Comparison of ENCODE assay signal across 13 cellular contexts in genomic region chr9:91890662-91891061, GRCh38. TPM values are rescaled to one million over a fixed set of nuclear protein-coding genes. Genes with fewer than 3 reads are reported as not detected.
DNase-seq lines count a peak whose midpoint lies in the region; ATAC-seq and TF ChIP-seq lines count a peak whose summit lies in the region.
"Had no signal": no experiment of that assay in that cellular context is flagged by ENCODE, and none has a peak within 500 bp of the region (broad histone marks: within the 10 kb centered on the region; RNA-seq: fewer than 3 reads in every experiment).

No MANE protein-coding gene starts in this region.

- peaks cover 20% of the 10 kb centered on the region; the same call in 1 of the 2 replicates for H3K4me1 ChIP-seq in IMR-90 (ENCODE audit: control insufficient read depth, insufficient read depth, low read length)
- H3K4me1 ChIP-seq in stomach smooth muscle (ENCODE audit: control insufficient read depth, insufficient read depth, low read length) = peaks cover 60% of the 10 kb centered on the region
- H3K4me1 ChIP-seq in osteoblast (ENCODE audit: insufficient read depth, low read length) = peaks cover 12% of the 10 kb centered on the region

- peaks cover 3% of the 10 kb centered on the region; the same call in 1 of the 2 replicates for H3K9me1 ChIP-seq in IMR-90 (ENCODE audit: insufficient read depth, low read length)

- H4K5ac ChIP-seq in IMR-90 (ENCODE audit: low read depth, low read length) = no peak overlapping the region

- H2BK15ac ChIP-seq in IMR-90 (ENCODE audit: low read depth, low read length) = no peak overlapping the region

- peaks cover 1% of the 10 kb centered on the region; the same call in 1 of the 2 replicates for H3K36me3 ChIP-seq in IMR-90 (ENCODE audit: control insufficient read depth, insufficient read depth, low read length)
- H3K36me3 ChIP-seq in stomach smooth muscle (ENCODE audit: control insufficient read depth in 2 of 2, insufficient read depth in 2 of 2, low read length in 2 of 2) = no peaks in the 10 kb centered on the region
- H3K36me3 ChIP-seq in osteoblast (ENCODE audit: insufficient read depth, low read length) = no peaks in the 10 kb centered on the region
- H3K36me3 ChIP-seq: BLaER1 treated with 17β-estradiol and CSF1 and Interleukin-3, amounts not matched to agents 10 nM and 100 nM had no signal

- 0 out of 2 replicates have a peak overlapping the region, but pooled peaks have one; percentile 4 for H3K18ac ChIP-seq in IMR-90 (ENCODE audit: low read depth, low read length)

- no peaks in the 10 kb centered on the region for H3K79me2 ChIP-seq in osteoblast (ENCODE audit: insufficient read depth, low read length)

- no peak for DNase-seq in IMR-90
- DNase-seq in chondrocyte (ENCODE audit: low spot score) = no peak
- DNase-seq in nephron progenitor cell = no peak
- DNase-seq in osteoblast (ENCODE audit: insufficient read length, low spot score, missing footprints) = no peak
- no peak for DNase-seq in NCI-H82 (lab: John Stamatoyannopoulos, UW)
- DNase-seq in left colon = no peak
- DNase-seq: CD4-positive, CD25-positive, alpha-beta regulatory T cell; DMS53; HCEC 1CT; HFFc6 had no signal

- H3K9ac ChIP-seq in IMR-90 (ENCODE audit: low read depth, low read length) = no peak overlapping the region
- peak overlapping the region in 1 of 2 donors; percentile 30 for H3K9ac ChIP-seq in stomach smooth muscle (ENCODE audit: low read length in 2 of 2)
- H3K9ac ChIP-seq: BLaER1 treated with 17β-estradiol and CSF1 and Interleukin-3, amounts not matched to agents 10 nM and 100 nM had no signal

- whole genome bisulfite sequencing in IMR-90 (ENCODE audit: extremely low coverage in 2 of 2, insufficient read length in 1 of 2), 2 experiments = 85% methylated on average over 3 of the region's 3 CpGs; no CpG with 5 or more reads in 1 of the 2 experiments

- H3K4me1 Mint-ChIP-seq in chondrocyte (ENCODE audit: low read depth) = peaks cover 76% of the 10 kb centered on the region
- H3K4me1 Mint-ChIP-seq in nephron progenitor cell = peaks cover 67% of the 10 kb centered on the region
- H3K4me1 Mint-ChIP-seq: CD4-positive, CD25-positive, alpha-beta regulatory T cell; IgD-negative memory B cell had no signal

- H3K36me3 Mint-ChIP-seq in chondrocyte (ENCODE audit: low read depth) = no peaks in the 10 kb centered on the region
- no peaks in the 10 kb centered on the region for H3K36me3 Mint-ChIP-seq in nephron progenitor cell (ENCODE audit: low read depth)
- H3K36me3 Mint-ChIP-seq: CD4-positive, CD25-positive, alpha-beta regulatory T cell; IgD-negative memory B cell had no signal

- H4K20me1 ChIP-seq in IMR-90 (ENCODE audit: insufficient read depth, low read length) = no peaks in the 10 kb centered on the region
- no peaks in the 10 kb centered on the region for H4K20me1 ChIP-seq in osteoblast (ENCODE audit: insufficient read depth, low read length)
- H4K20me1 ChIP-seq: BLaER1 treated with 17β-estradiol and CSF1 and Interleukin-3, amounts not matched to agents 10 nM and 100 nM had no signal

- H3K27ac ChIP-seq in IMR-90 (ENCODE audit: insufficient read depth, low read length) (no peak overlapping the region), stomach smooth muscle (ENCODE audit: low read length) (peak overlapping the region; percentile 37), osteoblast (ENCODE audit: low read depth, low read length) (no peak overlapping the region)
- H3K27ac ChIP-seq: BLaER1 treated with 17β-estradiol and CSF1 and Interleukin-3, amounts not matched to agents 10 nM and 100 nM had no signal

- no peak overlapping the region for H3K4ac ChIP-seq in IMR-90 (ENCODE audit: low read depth, low read length)

- H2BK120ac ChIP-seq in IMR-90 (ENCODE audit: low read depth, low read length) = no peak overlapping the region

- no peak for ATAC-seq in IMR-90 (ENCODE audit: low read depth)
- no peak for ATAC-seq in left colon

- POLR2A ChIA-PET in IMR-90 (lab: Charles Lee; ENCODE audit: unreplicated experiment) = no interaction called here

- no TSS peak for BruUV-seq in IMR-90 (replicated peaks; lab: Mats Ljungman, UMichigan)

- H3K4me3 ChIP-seq in IMR-90 (ENCODE audit: insufficient read depth, low read depth, low read length) = no peak overlapping the region
- no peak overlapping the region for H3K4me3 ChIP-seq in stomach smooth muscle (ENCODE audit: low read length in 2 of 2)
- H3K4me3 ChIP-seq in osteoblast (ENCODE audit: insufficient read depth, low read length) = no peak overlapping the region
- H3K4me3 ChIP-seq: BLaER1 treated with 17β-estradiol and CSF1 and Interleukin-3, amounts not matched to agents 10 nM and 100 nM had no signal

- no peak overlapping the region for H2AK5ac ChIP-seq in IMR-90 (ENCODE audit: low read depth, low read length)

- H2BK20ac ChIP-seq in IMR-90 (ENCODE audit: low read depth, low read length) = no peak overlapping the region

- no peaks in the 10 kb centered on the region for H3K9me3 ChIP-seq in IMR-90 (ENCODE audit: control insufficient read depth, insufficient read depth, low read length)
- no peaks in the 10 kb centered on the region for H3K9me3 ChIP-seq in stomach smooth muscle (ENCODE audit: control insufficient read depth in 2 of 2, low read length in 2 of 2)
- H3K9me3 ChIP-seq in osteoblast (ENCODE audit: low read depth, low read length) = no peaks in the 10 kb centered on the region
- H3K9me3 ChIP-seq: BLaER1 treated with 17β-estradiol and CSF1 and Interleukin-3, amounts not matched to agents 10 nM and 100 nM had no signal

- H3K4me2 ChIP-seq in IMR-90 (ENCODE audit: low read depth, low read length) = no peak overlapping the region
- H3K4me2 ChIP-seq in osteoblast (ENCODE audit: insufficient read depth, low read length) = no peak overlapping the region
- H3K4me2 ChIP-seq: BLaER1 treated with 17β-estradiol and CSF1 and Interleukin-3, amounts not matched to agents 10 nM and 100 nM had no signal

- no peak overlapping the region for H2BK5ac ChIP-seq in IMR-90 (ENCODE audit: low read depth, low read length, poor library complexity, severe bottlenecking)

- TF ChIP-seq RAD21 in IMR-90 (IDR thresholded peaks at IDR 0.05; ENCODE audit: low read length) = no peak

- intact Hi-C loops in IMR-90 (cut with micrococcal nuclease) (no loop called here), left colon (cut with DNase I, micrococcal nuclease) (no loop called here)

- H3K56ac ChIP-seq in IMR-90 (ENCODE audit: extremely low read depth, insufficient read depth, low read length) = no peak overlapping the region

- dilution Hi-C loops in IMR-90 (cut with HindIII; ENCODE audit: low sequenced_read_pairs, unreplicated experiment) = no loop called here

- no peak overlapping the region for H2AK9ac ChIP-seq in IMR-90 (replicated peaks; ENCODE audit: low read depth, low read length, poor library complexity)

- H3K14ac ChIP-seq in IMR-90 (replicated peaks; ENCODE audit: low read depth, low read length) = no peak overlapping the region

- H3K23ac ChIP-seq in IMR-90 (ENCODE audit: low read depth, low read length) = no peak overlapping the region

- no peak overlapping the region; a peak in 1 of 4 replicates for H4K8ac ChIP-seq in IMR-90 (ENCODE audit: low read depth in 2 of 2, low read length in 2 of 2)

- H2AFZ ChIP-seq in IMR-90 (replicated peaks; ENCODE audit: low read length, poor library complexity) (no peak overlapping the region), osteoblast (ENCODE audit: low read length) (no peak overlapping the region)

- H4K91ac ChIP-seq in IMR-90 (ENCODE audit: insufficient read depth, low read depth, low read length) = no peak overlapping the region

- H3K27me3 ChIP-seq in IMR-90 (ENCODE audit: control insufficient read depth, insufficient read depth, low read length) = no peaks in the 10 kb centered on the region
- no peaks in the 10 kb centered on the region for H3K27me3 ChIP-seq in stomach smooth muscle (ENCODE audit: control insufficient read depth in 1 of 2, insufficient read depth in 2 of 2, low read length in 2 of 2)
- H3K27me3 ChIP-seq in osteoblast (ENCODE audit: insufficient read depth, low read length) = peaks cover 11% of the 10 kb centered on the region
- H3K27me3 ChIP-seq: BLaER1 treated with 17β-estradiol and CSF1 and Interleukin-3, amounts not matched to agents 10 nM and 100 nM had no signal

- H3K27ac Mint-ChIP-seq in chondrocyte (ENCODE audit: unreplicated experiment) (peak overlapping the region; percentile 29), nephron progenitor cell (peak overlapping the region; percentile 68)
- H3K27ac Mint-ChIP-seq: CD4-positive, CD25-positive, alpha-beta regulatory T cell; HFFc6; IgD-negative memory B cell had no signal

- H3K9me3 Mint-ChIP-seq in chondrocyte (ENCODE audit: low read depth) (no peaks in the 10 kb centered on the region), nephron progenitor cell (no peaks in the 10 kb centered on the region)
- H3K9me3 Mint-ChIP-seq: HFFc6 had no signal

- H3K27me3 Mint-ChIP-seq in chondrocyte (ENCODE audit: low read depth) (no peaks in the 10 kb centered on the region), nephron progenitor cell (ENCODE audit: low read depth, poor library complexity) (peaks cover 5% of the 10 kb centered on the region)

- H3K4me3 Mint-ChIP-seq in chondrocyte (ENCODE audit: unreplicated experiment) = no peak overlapping the region
- H3K4me3 Mint-ChIP-seq in nephron progenitor cell = peak overlapping the region; percentile 21
- H3K4me3 Mint-ChIP-seq: CD4-positive, CD25-positive, alpha-beta regulatory T cell; HFFc6; IgD-negative memory B cell had no signal

- CTCF ChIA-PET in IMR-90 (lab: Yijun Ruan, JAX) = interaction anchor here (1.2 kb wide), 1 partner anchor 120 kb away, joined by 3 read pairs; no protein-coding TSS in a partner anchor

- in situ Hi-C loops in IMR-90 (cut with MboI; ENCODE audit: low sequenced_read_pairs) = no loop called here

- TF ChIP-seq POLR2A in IMR-90 (IDR thresholded peaks at IDR 0.05; ENCODE audit: low read depth, low read length) = no peak

- no peak for TF ChIP-seq CTCF in IMR-90 (conservative IDR thresholded peaks at IDR 0.05; ENCODE audit: low read depth, low read length)
- no peak for TF ChIP-seq CTCF in chondrocyte (IDR thresholded peaks at IDR 0.05)
- TF ChIP-seq CTCF in nephron progenitor cell (IDR thresholded peaks at IDR 0.05) = no peak
- no peak for TF ChIP-seq CTCF in osteoblast (IDR thresholded peaks at IDR 0.05; ENCODE audit: extremely low read depth, low read depth, low read length)

- H3K79me1 ChIP-seq in IMR-90 (ENCODE audit: low read depth in 1 of 2, low read length in 2 of 2) = no peaks in the 10 kb centered on the region

TF ChIP-seq in IMR-90, 13 proteins besides CTCF, POLR2A, EP300 and RAD21 (continues in another document):
- TF ChIP-seq CEBPB (IDR thresholded peaks at IDR 0.05; ENCODE audit: low read depth, low read length) = no peak

RNA-seq across cellular contexts. Expression of gene ROR2, which starts 59.4 kb away (rescaled TPM):
- total RNA-seq in IMR-90 (2012; rRNA removed) = 2.2 and 2.3 TPM in 2 replicates
- 3.5 and 4.8 TPM in 2 replicates for polyA plus RNA-seq in IMR-90 (2012; rRNA removed)
- polyA plus RNA-seq in IMR-90 (2012; cell fraction: cytosol; rRNA removed) = 2.1 and 6.8 TPM in 2 replicates
- 3.8 and 5.3 TPM in 2 replicates for polyA plus RNA-seq in IMR-90 (2012; cell fraction: nucleus; rRNA removed; ENCODE audit: low replicate concordance)
- 16.0 to 19.4 TPM (median 18.6 TPM) in 3 replicates for total RNA-seq in chondrocyte
- 13.8 and 28.3 TPM in 2 replicates for total RNA-seq in osteoblast
- total RNA-seq in left colon = 1 to 10 TPM; 6.2 to 8.3 TPM
- polyA plus RNA-seq: CD4-positive, CD25-positive, alpha-beta regulatory T cell; IgD-negative memory B cell had no signal
